ENCODE assay signal across 9 cellular contexts in genomic region chr10:103555321-103555649, GRCh38.
DNase-seq lines count a peak whose midpoint lies in the region; ATAC-seq and TF ChIP-seq lines count a peak whose summit lies in the region.
"Had no signal": no experiment of that assay in that cellular context is flagged by ENCODE, and none has a peak within 500 bp of the region (broad histone marks: within the 10 kb centered on the region; RNA-seq: fewer than 3 reads in every experiment).

No MANE protein-coding gene starts in this region.

- H3K36me3 ChIP-seq in BJ (ENCODE audit: control insufficient read depth, insufficient read depth, low read length) = no peaks in the 10 kb centered on the region
- H3K36me3 ChIP-seq in Peyer's patch = no peaks in the 10 kb centered on the region
- no peaks in the 10 kb centered on the region for H3K36me3 ChIP-seq in parathyroid adenoma (ENCODE audit: control insufficient read depth, insufficient read depth, low read length)

- peaks cover 14% of the 10 kb centered on the region for H3K79me2 ChIP-seq in parathyroid adenoma

- no peak for ATAC-seq in GM18502 (IDR thresholded peaks at IDR 0.05; ENCODE audit: poor library complexity, unreplicated experiment)

- TF ChIP-seq CTCF in BJ (IDR thresholded peaks at IDR 0.05; ENCODE audit: insufficient read depth, low read depth, low read length) (no peak), Peyer's patch (IDR thresholded peaks at IDR 0.05) (no peak), fibroblast of pulmonary artery (IDR thresholded peaks at IDR 0.05; ENCODE audit: low read length, missing control alignments) (no peak), parathyroid adenoma (IDR thresholded peaks at IDR 0.05) (no peak)

- H3K9me3 ChIP-seq in Peyer's patch (no peaks in the 10 kb centered on the region), parathyroid adenoma (ENCODE audit: control insufficient read depth, low read length) (no peaks in the 10 kb centered on the region)

- peaks cover 0 to 26% (median 2%) of the 10 kb centered on the region in 4 donors for H3K4me1 ChIP-seq in Peyer's patch
- H3K4me1 ChIP-seq in parathyroid adenoma = peaks cover 21% of the 10 kb centered on the region

- in situ Hi-C loops in ACHN (cut with HindIII; ENCODE audit: low pct_ligation_motif_present, low pct_unique_long_range_greater_than_20kb, low sequenced_read_pairs) = no loop called here

- no peak for TF ChIP-seq POLR2A in Peyer's patch (IDR thresholded peaks at IDR 0.05)

- H3K9ac ChIP-seq in parathyroid adenoma = peak overlapping the region; percentile 53

- H3K4me3 ChIP-seq in BJ (ENCODE audit: low read depth, low read length) (peak overlapping the region; percentile 42), Peyer's patch (peak overlapping the region; percentile 14 to 62 (median 51)), fibroblast of pulmonary artery (replicated peaks; ENCODE audit: low read depth, low read length) (peak overlapping the region; percentile 24), parathyroid adenoma (ENCODE audit: low read depth, low read length) (no peak overlapping the region)

- peak overlapping the region in 2 of 4 donors; percentile 46 to 50 for H3K27ac ChIP-seq in Peyer's patch
- no peak overlapping the region for H3K27ac ChIP-seq in parathyroid adenoma

- DNase-seq in BJ (ENCODE audit: low read depth) = no peak
- DNase-seq in Peyer's patch = no peak
- no peak for DNase-seq in fibroblast of pulmonary artery (ENCODE audit: low read depth)
- DNase-seq in ACHN = no peak
- DNase-seq in activated CD8-positive, alpha-beta memory T cell treated with anti-CD3 and anti-CD28 coated beads, Interleukin-2, amount 50 U/mL, for 4 hours = no peak
- DNase-seq in CD1c-positive myeloid dendritic cell (ENCODE audit: extremely low spot score) = no peak
- DNase-seq: central memory CD4-positive, alpha-beta T cell had no signal

- H3K4me2 ChIP-seq in parathyroid adenoma (ENCODE audit: low read length) = peak overlapping the region; percentile 69

- CTCF ChIA-PET in BJ (lab: Yijun Ruan, JAX) = interaction anchor here (0.8 to 1.8 kb wide), 4 partner anchors 9 to 156 kb away, joined by 3 to 5 read pairs (median 3); no protein-coding TSS in a partner anchor

- H3K27me3 ChIP-seq in BJ (ENCODE audit: control insufficient read depth, insufficient read depth, low read length) (peaks cover 15% of the 10 kb centered on the region), Peyer's patch (no peaks in the 10 kb centered on the region), parathyroid adenoma (ENCODE audit: control insufficient read depth, insufficient read depth, low read length) (no peaks in the 10 kb centered on the region)

- POLR2A ChIA-PET in BJ (lab: Charles Lee) = no interaction called here

- peak overlapping the region; percentile 75 for H2AFZ ChIP-seq in parathyroid adenoma
